ENCODE assay signal across 1 cellular context in genomic region chr2:53568463-53568862, GRCh38.
TF ChIP-seq lines count a peak whose summit lies in the region.

No MANE protein-coding gene starts in this region.

TF ChIP-seq in GM23338, 12 proteins besides CTCF, POLR2A, EP300 and RAD21 (continued from another document):
- TF ChIP-seq ZNF462 (CRISPR knock-in tag; IDR thresholded peaks at IDR 0.05) (no peak), CREB1 (CRISPR knock-in tag; IDR thresholded peaks at IDR 0.05; ENCODE audit: low read depth) (no peak), REST (IDR thresholded peaks at IDR 0.05; ENCODE audit: unreplicated experiment) (no peak), NANOG (IDR thresholded peaks at IDR 0.05; ENCODE audit: borderline replicate concordance) (no peak), JUNB (IDR thresholded peaks at IDR 0.05; ENCODE audit: unreplicated experiment) (no peak)
